ENCODE assay signal across 8 cellular contexts in the genomic region with DNA sequence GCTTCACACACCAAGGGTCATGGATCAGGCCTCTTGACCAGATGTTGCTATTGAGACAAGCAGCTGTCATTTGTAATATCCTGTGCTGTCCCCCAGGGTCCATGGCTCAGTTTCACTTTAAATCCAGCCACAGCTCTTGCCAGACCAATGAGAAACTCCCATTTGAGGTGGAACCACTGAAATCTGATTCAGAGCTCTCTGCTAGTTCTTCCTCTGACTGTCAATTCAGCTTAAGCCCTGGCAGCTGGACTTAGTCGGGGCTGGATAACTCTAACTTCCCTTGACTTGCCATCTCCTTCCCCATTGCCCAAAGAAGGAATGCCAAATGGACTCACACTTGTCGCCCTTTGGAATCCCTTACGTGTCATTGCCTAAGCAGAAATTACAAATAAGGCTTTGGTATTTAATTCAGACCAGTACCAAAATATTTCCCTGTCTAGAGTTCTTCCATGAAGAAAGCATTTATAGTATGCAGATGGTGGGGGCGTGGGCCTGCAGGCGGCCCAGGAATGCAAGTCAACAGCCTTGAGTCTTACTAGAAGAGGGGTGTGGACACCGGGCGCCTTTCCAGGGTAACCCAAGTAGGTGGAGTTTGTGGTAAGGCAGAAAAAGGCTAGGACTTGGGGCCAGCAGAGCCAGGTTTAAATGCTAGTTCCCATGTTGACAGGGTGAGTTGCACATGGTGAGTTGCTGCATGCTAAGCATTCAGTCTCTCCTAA.
A peak's percentile ranks its signal among the peaks of the same experiment; 100 is the strongest.
DNase-seq lines count a peak whose midpoint lies in the region; ATAC-seq and TF ChIP-seq lines count a peak whose summit lies in the region.

No MANE protein-coding gene starts in this region.

- no peaks in the 10 kb centered on the region for H3K9me3 ChIP-seq in PC-9 (ENCODE audit: insufficient read depth, low read depth)
- no peaks in the 10 kb centered on the region for H3K9me3 ChIP-seq in psoas muscle

- intact Hi-C loops in PC-9 (cut with micrococcal nuclease; ENCODE audit: unreplicated experiment) (loop anchor here (1.0 to 5.0 kb wide), 2 partner anchors 16 to 579 kb away; no protein-coding TSS in a partner anchor), psoas muscle (cut with DNase I) (no loop called here), dorsolateral prefrontal cortex (cut with DNase I) (no loop called here)

- CTCF ChIA-PET in PC-9 (lab: Charles Lee): interaction anchor here (0.5 to 1.2 kb wide), 4 partner anchors 27 to 114 kb away, joined by 3 to 5 read pairs (median 3); a partner anchor contains a TSS

- 0 out of 2 replicates have a peak overlapping the region, but pooled peaks have one; percentile 24 for H2AFZ ChIP-seq in PC-9

- ATAC-seq in GM18858 (IDR thresholded peaks at IDR 0.05; ENCODE audit: unreplicated experiment): peak; percentile 66
- ATAC-seq in HG02938 (IDR thresholded peaks at IDR 0.05; ENCODE audit: unreplicated experiment): peak; percentile 90
- ATAC-seq in psoas muscle: peak; percentile 76 to 86 (median 78)

- 11 to 16% (median 12%) methylated on average over 7 of the region's 7 CpGs for WGBS in psoas muscle, 3 donors

- no peaks in the 10 kb centered on the region for H3K79me2 ChIP-seq in PC-9 (ENCODE audit: low read depth)

- H3K36me3 ChIP-seq in PC-9 (ENCODE audit: low read depth) (no peaks in the 10 kb centered on the region), psoas muscle (ENCODE audit: insufficient read depth in 1 of 2, low read depth in 1 of 2) (no peaks in the 10 kb centered on the region)

- TF ChIP-seq CTCF in PC-9 (conservative IDR thresholded peaks at IDR 0.05) (no peak), psoas muscle (IDR thresholded peaks at IDR 0.05) (no peak), dorsolateral prefrontal cortex (IDR thresholded peaks at IDR 0.05 in 54 of 56, conservative IDR thresholded peaks at IDR 0.05 in 2 of 56; ENCODE audit: low read depth in 1 of 56, partially characterized antibody in 56 of 56) (no peak)

- no peaks in the 10 kb centered on the region for H3K9me2 ChIP-seq in PC-9 (ENCODE audit: insufficient read depth)

- POLR2A ChIA-PET in PC-9 (lab: Charles Lee; ENCODE audit: unreplicated experiment): interaction anchor here (0.5 to 0.7 kb wide), 4 partner anchors 19 to 291 kb away, joined by 3 to 6 read pairs (median 4); no protein-coding TSS in a partner anchor

- peaks cover 20% of the 10 kb centered on the region for H3K4me1 ChIP-seq in PC-9 (replicated peaks; ENCODE audit: insufficient read depth)
- peaks cover 9% of the 10 kb centered on the region for H3K4me1 ChIP-seq in psoas muscle

- H4K20me1 ChIP-seq in PC-9 (ENCODE audit: insufficient read depth): no peaks in the 10 kb centered on the region

- H3K27me3 ChIP-seq in PC-9 (ENCODE audit: insufficient read depth, low read depth): no peaks in the 10 kb centered on the region
- no peaks in the 10 kb centered on the region for H3K27me3 ChIP-seq in psoas muscle (ENCODE audit: insufficient read depth in 3 of 3, low read length in 2 of 3)
- no peaks in the 10 kb centered on the region for H3K27me3 ChIP-seq in dorsolateral prefrontal cortex

- peak overlapping the region; percentile 69 for H3K4me2 ChIP-seq in PC-9

- DNase-seq in PC-9: peak; percentile 93 to 97
- DNase-seq in fibroblast of gingiva (ENCODE audit: low read depth): peak; percentile 96
- DNase-seq in psoas muscle: peak; percentile 83 to 86
- no peak for DNase-seq in SHP77 (lab: John Stamatoyannopoulos, UW)
- no peak for DNase-seq in stimulated activated CD4-positive, alpha-beta T cell treated with anti-CD3 and anti-CD28 coated beads, Interleukin-12 subunit alpha, Interleukin-12 subunit beta, amount 100 ng/mL, for 4 hours
- DNase-seq in dorsolateral prefrontal cortex: no peak

- peaks cover 13% of the 10 kb centered on the region; the same call in 1 of the 2 replicates for H3F3A ChIP-seq in PC-9 (ENCODE audit: insufficient read depth, low read depth)

- H3K4me3 ChIP-seq in PC-9 (peak overlapping the region; percentile 6; the same call in 1 of the 2 replicates), psoas muscle (no peak overlapping the region), dorsolateral prefrontal cortex (no peak overlapping the region)

- H3K27ac ChIP-seq in PC-9: peak overlapping the region; percentile 77
- peak overlapping the region; percentile 58 for H3K27ac ChIP-seq in psoas muscle
- H3K27ac ChIP-seq in dorsolateral prefrontal cortex: peak overlapping the region in 18 of 59 donors; percentile 4 to 61 (median 34)

- BruUV-seq in PC-9 (replicated peaks; lab: Mats Ljungman, UMichigan): no TSS peak

Comparison
In these comparisons a context has a peak if more than half of its experiments do, and no peak if none do; other contexts are left out.
1. DNase-seq: peak in PC-9 (2 of 2), fibroblast of gingiva (single experiment) and psoas muscle (2 of 2); none in SHP77 (0 of 2), stimulated activated CD4-positive, alpha-beta T cell treated with anti-CD3 and anti-CD28 coated beads, Interleukin-12 subunit alpha, Interleukin-12 subunit beta, amount 100 ng/mL, for 4 hours (single experiment) and dorsolateral prefrontal cortex (0 of 10).
2. Peak in every context shown above with its lines, with median percentiles within 50 percentile points of each other: ATAC-seq.